In the genomic region with DNA sequence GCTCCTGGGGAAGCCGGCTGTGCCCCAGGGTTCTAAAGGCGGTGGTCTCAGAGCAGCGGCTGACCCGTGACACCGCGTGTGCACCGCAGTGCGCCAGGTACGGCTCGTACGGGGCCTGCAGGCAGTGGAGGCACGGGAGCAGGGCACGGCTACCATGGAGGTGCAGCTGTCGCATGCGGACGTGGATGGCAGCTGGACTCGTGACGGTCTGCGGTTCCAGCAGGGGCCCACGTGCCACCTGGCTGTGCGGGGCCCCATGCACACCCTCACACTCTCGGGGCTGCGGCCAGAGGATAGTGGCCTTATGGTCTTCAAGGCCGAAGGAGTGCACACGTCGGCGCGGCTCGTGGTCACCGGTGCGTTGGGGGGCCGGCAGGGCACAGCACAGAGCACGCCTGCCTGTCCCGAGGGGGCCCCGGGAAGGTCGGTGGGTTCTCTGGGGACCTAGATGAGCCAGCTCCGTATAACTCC, we compare ENCODE assay signal across 1 cellular context.
TF ChIP-seq lines count a peak whose summit lies in the region.

No MANE protein-coding gene starts in this region.

TF ChIP-seq in HCT116, 20 proteins besides CTCF, POLR2A, EP300 and RAD21 (continued from another document):
- TF ChIP-seq EZH2phosphoT487 (IDR thresholded peaks at IDR 0.05; ENCODE audit: borderline replicate concordance) (no peak), TCF7L2 (IDR thresholded peaks at IDR 0.05; ENCODE audit: borderline replicate concordance, extremely low read depth, insufficient read depth, insufficient read length) (no peak), ELF1 (IDR thresholded peaks at IDR 0.05; ENCODE audit: borderline replicate concordance, low read depth) (no peak), SP1 (IDR thresholded peaks at IDR 0.05; ENCODE audit: low read depth) (no peak), ZNF274 (IDR thresholded peaks at IDR 0.05; ENCODE audit: low read depth, low read length) (no peak), YY1 (IDR thresholded peaks at IDR 0.05; ENCODE audit: extremely low read depth, insufficient replicate concordance, low read depth, low read length) (no peak), CBX3 (IDR thresholded peaks at IDR 0.05; ENCODE audit: low read depth) (no peak), FOSL1 (IDR thresholded peaks at IDR 0.05; ENCODE audit: low read depth) (no peak), SRF (IDR thresholded peaks at IDR 0.05; ENCODE audit: low read depth) (no peak), JUND (IDR thresholded peaks at IDR 0.05) (no peak)
